ENCODE assay signal across 25 cellular contexts in genomic region chr2:109531221-109531620, GRCh38.
A peak's percentile ranks its signal among the peaks of the same experiment; 100 is the strongest.
DNase-seq lines count a peak whose midpoint lies in the region; ATAC-seq and TF ChIP-seq lines count a peak whose summit lies in the region.
"Had no signal": no experiment of that assay in that cellular context is flagged by ENCODE, and none has a peak within 500 bp of the region (broad histone marks: within the 10 kb centered on the region; RNA-seq: fewer than 3 reads in every experiment).

No MANE protein-coding gene starts in this region.

- intact Hi-C loops in testis (cut with DNase I; ENCODE audit: low total_unique reads), result no loop called here

- no peaks in the 10 kb centered on the region for H3K27me3 ChIP-seq in endodermal cell (ENCODE audit: control insufficient read depth, insufficient read depth, low read length, poor library complexity, severe bottlenecking)
- H3K27me3 ChIP-seq in testis, result no peaks in the 10 kb centered on the region
- no peaks in the 10 kb centered on the region for H3K27me3 ChIP-seq in HAP-1 (ENCODE audit: low read depth)

- in situ Hi-C loops in HAP-1 (cut with MboI; ENCODE audit: low sequenced_read_pairs), result no loop called here

- H3K9me3 ChIP-seq in endodermal cell (ENCODE audit: control insufficient read depth, low read length) (no peaks in the 10 kb centered on the region), testis (no peaks in the 10 kb centered on the region), HAP-1 (no peaks in the 10 kb centered on the region)
- H3K9me3 ChIP-seq: SJSA1 had no signal

- no peak overlapping the region for H3K27ac Mint-ChIP-seq in activated CD8-positive, alpha-beta memory T cell treated with anti-CD3 and anti-CD28 coated beads, Interleukin-2, amount 10 ng/mL, durations not matched to agents 7 days and 5 days
- H3K27ac Mint-ChIP-seq in endodermal cell, result no peak overlapping the region
- H3K27ac Mint-ChIP-seq: CD4-positive, alpha-beta T cell; GM23338; H9; HFFc6 had no signal

- no peak overlapping the region for H3K27ac ChIP-seq in endodermal cell (ENCODE audit: low read depth, low read length)
- H3K27ac ChIP-seq in testis, result no peak overlapping the region
- H3K27ac ChIP-seq: SJSA1 had no signal

- 92 to 94% methylated on average over 4 to 5 of the region's 5 CpGs for whole genome bisulfite sequencing in endodermal cell (ENCODE audit: insufficient coverage in 1 of 2, insufficient read length in 1 of 2), 2 experiments
- 93 to 95% methylated on average over 5 of the region's 5 CpGs for WGBS in testis, 2 donors

- no peaks in the 10 kb centered on the region for H3K4me1 Mint-ChIP-seq in activated CD8-positive, alpha-beta memory T cell treated with anti-CD3 and anti-CD28 coated beads, Interleukin-2, amount 10 ng/mL, durations not matched to agents 7 days and 5 days
- peaks cover 8% of the 10 kb centered on the region for H3K4me1 Mint-ChIP-seq in endodermal cell

- no peak for TF ChIP-seq POLR2A in testis (IDR thresholded peaks at IDR 0.05)

- H3K4me1 ChIP-seq in endodermal cell (ENCODE audit: control insufficient read depth, insufficient read depth, low read length) (no peaks in the 10 kb centered on the region), testis (no peaks in the 10 kb centered on the region), HAP-1 (no peaks in the 10 kb centered on the region)

- no peak overlapping the region for H3K9ac ChIP-seq in endodermal cell (ENCODE audit: extremely low read depth, low read length, poor library complexity, severe bottlenecking)

- DNase-seq in activated CD8-positive, alpha-beta memory T cell treated with anti-CD3 and anti-CD28 coated beads, Interleukin-2, amount 50 U/mL, for 48 hours, result peak; percentile 10
- no peak for DNase-seq in activated CD8-positive, alpha-beta memory T cell treated with anti-CD3 and anti-CD28 coated beads, Interleukin-2, amount 10 ng/mL, durations not matched to agents 7 days and 5 days
- DNase-seq in endodermal cell, result peak; percentile 21
- DNase-seq in mesenteric fat pad (ENCODE audit: low spot score), result peak; percentile 64
- peak; percentile 8 for DNase-seq in testis
- DNase-seq in NCI-H82 (lab: John Stamatoyannopoulos, UW), result no peak
- no peak for DNase-seq in AG08396 (ENCODE audit: low spot score)
- no peak for DNase-seq in HAP-1 (ENCODE audit: low spot score in 2 of 2)
- DNase-seq: 8988T; ACHN; CD4-positive, alpha-beta T cell; H9; HFFc6; KBM-7; MV-4-11; NCI-H1105 treated with DMSO at 0.1 percent for 48 hours; NCI-H146; NCI-H2029; NCI-H446; NCI-H524 treated with DMSO at 0.1 percent for 48 hours; NCI-H774; NK-92 treated with Interleukin-12 subunit alpha and Interleukin-12 subunit beta, amount 100 ng/mL, for 24 hours; PC-3 had no signal

- H3K4me3 Mint-ChIP-seq in activated CD8-positive, alpha-beta memory T cell treated with anti-CD3 and anti-CD28 coated beads, Interleukin-2, amount 10 ng/mL, durations not matched to agents 7 days and 5 days, result no peak overlapping the region
- no peak overlapping the region for H3K4me3 Mint-ChIP-seq in endodermal cell
- H3K4me3 Mint-ChIP-seq: CD4-positive, alpha-beta T cell; GM23338; H9; HFFc6 had no signal

- CTCF ChIA-PET in activated CD8-positive, alpha-beta memory T cell treated with anti-CD3 and anti-CD28 coated beads, Interleukin-2, amount 10 ng/mL, durations not matched to agents 7 days and 5 days (lab: Charles Lee), result no interaction called here

- H3K9me3 Mint-ChIP-seq in activated CD8-positive, alpha-beta memory T cell treated with anti-CD3 and anti-CD28 coated beads, Interleukin-2, amount 10 ng/mL, durations not matched to agents 7 days and 5 days (ENCODE audit: low read depth), result no peaks in the 10 kb centered on the region
- peaks cover 8% of the 10 kb centered on the region for H3K9me3 Mint-ChIP-seq in endodermal cell
- H3K9me3 Mint-ChIP-seq: CD4-positive, alpha-beta T cell; HFFc6 had no signal

- no peak for TF ChIP-seq CTCF in endodermal cell (conservative IDR thresholded peaks at IDR 0.05)
- TF ChIP-seq CTCF in testis (IDR thresholded peaks at IDR 0.05), result no peak

- H3K36me3 ChIP-seq in endodermal cell (ENCODE audit: control insufficient read depth, insufficient read depth, low read length) (no peaks in the 10 kb centered on the region), testis (ENCODE audit: low read depth, missing control alignments) (no peaks in the 10 kb centered on the region), HAP-1 (replicated peaks) (no peaks in the 10 kb centered on the region)
- H3K36me3 ChIP-seq: SJSA1 had no signal

- no peak for ATAC-seq in activated CD8-positive, alpha-beta memory T cell treated with anti-CD3 and anti-CD28 coated beads, Interleukin-2, amount 10 ng/mL, durations not matched to agents 7 days and 5 days

- H3K27me3 Mint-ChIP-seq in activated CD8-positive, alpha-beta memory T cell treated with anti-CD3 and anti-CD28 coated beads, Interleukin-2, amount 10 ng/mL, durations not matched to agents 7 days and 5 days, result peaks cover 29% of the 10 kb centered on the region
- peaks cover 3% of the 10 kb centered on the region for H3K27me3 Mint-ChIP-seq in endodermal cell (ENCODE audit: insufficient read depth)

- H3K36me3 Mint-ChIP-seq in activated CD8-positive, alpha-beta memory T cell treated with anti-CD3 and anti-CD28 coated beads, Interleukin-2, amount 10 ng/mL, durations not matched to agents 7 days and 5 days, result no peaks in the 10 kb centered on the region
- H3K36me3 Mint-ChIP-seq in endodermal cell (ENCODE audit: low read depth), result peaks cover 2% of the 10 kb centered on the region

- no peak overlapping the region for H3K4me3 ChIP-seq in endodermal cell (ENCODE audit: low read length)
- H3K4me3 ChIP-seq in testis, result no peak overlapping the region
- H3K4me3 ChIP-seq in HAP-1, result no peak overlapping the region
- H3K4me3 ChIP-seq: GM23338, SJSA1 had no signal

Comparison
In these comparisons a context has a peak if more than half of its experiments do, and no peak if none do; other contexts are left out.
1. DNase-seq: peak in activated CD8-positive, alpha-beta memory T cell treated with anti-CD3 and anti-CD28 coated beads, Interleukin-2, amount 50 U/mL, for 48 hours (single experiment), endodermal cell (single experiment), mesenteric fat pad (single experiment) and testis (single experiment); none in activated CD8-positive, alpha-beta memory T cell treated with anti-CD3 and anti-CD28 coated beads, Interleukin-2, amount 10 ng/mL, durations not matched to agents 7 days and 5 days (single experiment), NCI-H82 (single experiment), AG08396 (single experiment) and HAP-1 (0 of 2).